In the genomic region with DNA sequence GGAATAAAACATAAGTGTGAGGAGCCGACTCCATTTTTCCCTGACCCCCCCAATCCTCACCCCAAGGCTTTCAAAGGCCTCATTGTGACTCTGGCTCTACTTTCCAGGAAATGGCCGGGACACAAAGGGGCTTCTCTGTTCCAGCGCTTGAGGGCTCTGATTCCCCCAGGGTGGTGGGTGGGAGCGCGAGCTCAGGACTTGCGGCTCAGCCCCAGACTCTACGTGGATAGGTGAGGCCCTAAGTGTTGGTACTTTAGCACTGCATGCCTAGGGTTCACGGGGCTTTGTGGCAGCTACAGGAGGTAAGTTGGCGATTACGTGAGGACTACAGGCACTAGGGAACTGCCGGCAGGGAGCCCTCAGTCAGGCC, we compare ENCODE assay signal across 8 cellular contexts. TPM values are rescaled to one million over a fixed set of nuclear protein-coding genes. Genes with fewer than 3 reads are reported as not detected.
A peak's percentile ranks its signal among the peaks of the same experiment; 100 is the strongest.
DNase-seq lines count a peak whose midpoint lies in the region; ATAC-seq and TF ChIP-seq lines count a peak whose summit lies in the region.

No MANE protein-coding gene starts in this region.

- H3K4me3 Mint-ChIP-seq in neural progenitor cell, result peak overlapping the region; percentile 98

- H2AFZ ChIP-seq in neural progenitor cell (replicated peaks), result no peak overlapping the region

- H3K4me3 ChIP-seq in esophagus squamous epithelium, result peak overlapping the region; percentile 57 to 96 (median 84)
- peak overlapping the region; percentile 80 for H3K4me3 ChIP-seq in neural progenitor cell

- intact Hi-C loops in esophagus squamous epithelium (cut with DNase I), result no loop called here

- H3K27ac ChIP-seq in esophagus squamous epithelium (peak overlapping the region; percentile 86 to 97 (median 92)), neural progenitor cell (peak overlapping the region; percentile 43)

- H3K27me3 ChIP-seq in esophagus squamous epithelium (no peaks in the 10 kb centered on the region), neural progenitor cell (no peaks in the 10 kb centered on the region)

- peak; percentile 54 for DNase-seq in NCI-H146 (lab: John Stamatoyannopoulos, UW)
- DNase-seq in NCI-H146 treated with DMSO at 0.1 percent for 48 hours (lab: John Stamatoyannopoulos, UW; ENCODE audit: unreplicated experiment), result no peak
- DNase-seq in SW480 (ENCODE audit: low spot score), result peak; percentile 23
- DNase-seq in esophagus squamous epithelium (lab: John Stamatoyannopoulos, UW), result no peak
- DNase-seq in neural progenitor cell (ENCODE audit: low spot score), result peak; percentile 49

- TF ChIP-seq CTCF in esophagus squamous epithelium (IDR thresholded peaks at IDR 0.05) (no peak), neural progenitor cell (IDR thresholded peaks at IDR 0.05) (no peak)

- peak overlapping the region; percentile 82 for H3K4me2 ChIP-seq in neural progenitor cell

- H3K27ac Mint-ChIP-seq in neural progenitor cell, result peak overlapping the region; percentile 95

- TF ChIP-seq POLR2A in esophagus squamous epithelium (IDR thresholded peaks at IDR 0.05), result no peak

- no peaks in the 10 kb centered on the region for H3K9me3 Mint-ChIP-seq in neural progenitor cell

- no peak for ATAC-seq in HG03095 (IDR thresholded peaks at IDR 0.05; ENCODE audit: unreplicated experiment)
- no peak for ATAC-seq in HG02870 (IDR thresholded peaks at IDR 0.05; ENCODE audit: unreplicated experiment)
- ATAC-seq in HG02852 (IDR thresholded peaks at IDR 0.05; ENCODE audit: unreplicated experiment), result no peak

- H3K36me3 ChIP-seq in esophagus squamous epithelium (peaks cover 4 to 70% (median 9%) of the 10 kb centered on the region in 3 donors), neural progenitor cell (no peaks in the 10 kb centered on the region)

- peaks cover 24% of the 10 kb centered on the region for H3K79me2 ChIP-seq in neural progenitor cell (ENCODE audit: low read depth)

- peaks cover 13 to 22% (median 14%) of the 10 kb centered on the region in 3 donors for H3K4me1 ChIP-seq in esophagus squamous epithelium
- H3K4me1 ChIP-seq in neural progenitor cell, result peaks cover 13% of the 10 kb centered on the region

- no peaks in the 10 kb centered on the region for H3K27me3 Mint-ChIP-seq in neural progenitor cell (ENCODE audit: insufficient read depth, low read depth)

- WGBS in esophagus squamous epithelium, 2 donors, result 2 to 3% methylated on average over 5 to 9 of the region's 11 CpGs

- peak overlapping the region; percentile 83 for H3K9ac ChIP-seq in neural progenitor cell

- H3K9me3 ChIP-seq in esophagus squamous epithelium (no peaks in the 10 kb centered on the region), neural progenitor cell (ENCODE audit: low read depth) (no peaks in the 10 kb centered on the region)

- peaks cover 18% of the 10 kb centered on the region for H3F3A ChIP-seq in neural progenitor cell (ENCODE audit: low read depth)

- peaks cover 11% of the 10 kb centered on the region for H3K4me1 Mint-ChIP-seq in neural progenitor cell

- no peaks in the 10 kb centered on the region for H4K20me1 ChIP-seq in neural progenitor cell (ENCODE audit: low read depth)

- peaks cover 8% of the 10 kb centered on the region for H3K36me3 Mint-ChIP-seq in neural progenitor cell

RNA-seq across cellular contexts. Expression of a gene that starts 0.5 kb away (rescaled TPM):
- 10 to 100 TPM; 37.2 to 66.6 (median 55.3) TPM for total RNA-seq in esophagus squamous epithelium
- total RNA-seq in neural progenitor cell (ENCODE audit: low replicate concordance), result 107 and 128 TPM in 2 replicates

RNA-seq across cellular contexts. Expression of a gene that starts 15.1 kb away (rescaled TPM):
- 100 to 1,000 TPM; 126 to 175 (median 133) TPM for total RNA-seq in esophagus squamous epithelium
- 91.1 and 133 TPM in 2 replicates for total RNA-seq in neural progenitor cell (ENCODE audit: low replicate concordance)

RNA-seq across cellular contexts. Expression of a gene that starts 18.6 kb away (rescaled TPM):
- total RNA-seq in esophagus squamous epithelium (10 to 100 TPM; 10.2 to 35.9 (median 14.9) TPM), neural progenitor cell (ENCODE audit: low replicate concordance) (61.9 and 116 TPM in 2 replicates)

RNA-seq across cellular contexts. Expression of a gene that starts 23.4 kb away (rescaled TPM):
- total RNA-seq in esophagus squamous epithelium (10 to 100 TPM in 1 of 4 donors, 1 to 10 TPM in 2, not detected in 1; 2.6 to 28.6 (median 2.8) TPM), neural progenitor cell (ENCODE audit: low replicate concordance) (0.31 and 1.5 TPM in 2 replicates)

RNA-seq across cellular contexts. Expression of a gene that starts 44.7 kb away (rescaled TPM):
- 10 to 100 TPM; 54.3 to 83.7 (median 62.4) TPM for total RNA-seq in esophagus squamous epithelium
- 86.4 and 105 TPM in 2 replicates for total RNA-seq in neural progenitor cell (ENCODE audit: low replicate concordance)

Comparison
In these comparisons a context has a peak if more than half of its experiments do, and no peak if none do; other contexts are left out.
1. DNase-seq: peak in NCI-H146 (single experiment), SW480 (single experiment) and neural progenitor cell (single experiment); none in NCI-H146 treated with DMSO at 0.1 percent for 48 hours (single experiment) and esophagus squamous epithelium (single experiment).